25 cellular contexts compared by ENCODE assay signal in genomic region chr3:43732747-43733425, GRCh38. TPM values are rescaled to one million over a fixed set of nuclear protein-coding genes. Genes with fewer than 3 reads are reported as not detected.
DNase-seq lines count a peak whose midpoint lies in the region; ATAC-seq and TF ChIP-seq lines count a peak whose summit lies in the region.
"Had no signal": no experiment of that assay in that cellular context is flagged by ENCODE, and none has a peak within 500 bp of the region (broad histone marks: within the 10 kb centered on the region; RNA-seq: fewer than 3 reads in every experiment).

No MANE protein-coding gene starts in this region.

- no peaks in the 10 kb centered on the region for H3K27me3 Mint-ChIP-seq in glutamatergic neuron (ENCODE audit: unreplicated experiment)
- H3K27me3 Mint-ChIP-seq: activated CD4-positive, alpha-beta memory T cell treated with anti-CD3 and anti-CD28 coated beads for 36 hours; CD4-positive, CD25-positive, alpha-beta regulatory T cell had no signal

- WGBS in SK-N-SH (ENCODE audit: low lambda C conversion rate), result 80% methylated on average over 6 of the region's 6 CpGs
- WGBS in smooth muscle cell (ENCODE audit: low lambda C conversion rate), result 87% methylated on average over 6 of the region's 6 CpGs

- DNase-seq in SK-N-SH (no peak), M059J (ENCODE audit: low read depth) (peak; percentile 20), epithelial cell of prostate (ENCODE audit: low read depth, low spot score) (no peak), smooth muscle cell (lab: John Stamatoyannopoulos, UW; ENCODE audit: unreplicated experiment) (no peak), glutamatergic neuron (no peak), ecto neural progenitor cell (ENCODE audit: low spot score) (no peak)
- no peak for DNase-seq in activated naive CD4-positive, alpha-beta T cell (lab: John Stamatoyannopoulos, UW)
- DNase-seq: activated CD4-positive, alpha-beta memory T cell treated with anti-CD3 and anti-CD28 coated beads for 36 hours; activated CD4-positive, alpha-beta T cell treated with anti-CD3 and anti-CD28 coated beads for 1 hour; activated CD8-positive, alpha-beta memory T cell treated with anti-CD3 and anti-CD28 coated beads, Interleukin-2, amount 50 U/mL, for 4 hours; Calu3; CD4-positive, CD25-positive, alpha-beta regulatory T cell; central memory CD4-positive, alpha-beta T cell; DND-41; NCI-H146; stimulated activated CD4-positive, alpha-beta T cell treated with anti-CD3 and anti-CD28 coated beads, Interleukin-1b, Interleukin-23, amount 100 ng/mL, for 48 hours; stimulated activated naive CD4-positive, alpha-beta T cell treated with Interleukin-2 at 50 U/mL for 16 hours had no signal

- H3K4me3 ChIP-seq in SK-N-SH (ENCODE audit: low read depth in 2 of 2, low read length in 1 of 2) (no peak overlapping the region), smooth muscle cell (no peak overlapping the region)
- H3K4me3 ChIP-seq: gastroesophageal sphincter had no signal

- no peak overlapping the region for H3K4me3 Mint-ChIP-seq in glutamatergic neuron (ENCODE audit: unreplicated experiment)
- H3K4me3 Mint-ChIP-seq: activated CD4-positive, alpha-beta memory T cell treated with anti-CD3 and anti-CD28 coated beads for 36 hours; activated T-helper 1 cell treated with anti-CD3 and anti-CD28 coated beads, Interleukin-12 subunit alpha, Interleukin-12 subunit beta, Interleukin-2, Interleukin-4 antibody, amounts not matched to agents 30 ng/mL and 10 ng/mL and 1 ng/mL, durations not matched to agents 14 hours and 24 hours and 36 hours; CD4-positive, CD25-positive, alpha-beta regulatory T cell; neural crest cell had no signal

- no peaks in the 10 kb centered on the region for H3K79me2 ChIP-seq in SK-N-SH (ENCODE audit: insufficient read depth)
- no peaks in the 10 kb centered on the region for H3K79me2 ChIP-seq in smooth muscle cell (ENCODE audit: low read depth)

- H3K36me3 Mint-ChIP-seq in glutamatergic neuron (ENCODE audit: unreplicated experiment), result no peaks in the 10 kb centered on the region
- H3K36me3 Mint-ChIP-seq: activated naive CD4-positive, alpha-beta T cell treated with anti-CD3 and anti-CD28 coated beads, Interleukin-2, amount 50 U/mL, for 72 hours had no signal

- H3K9me2 ChIP-seq in SK-N-SH, result no peaks in the 10 kb centered on the region

- CTCF ChIA-PET in SK-N-SH (lab: Yijun Ruan, JAX), result no interaction called here

- H3K4me2 ChIP-seq in SK-N-SH, result no peak overlapping the region
- no peak overlapping the region for H3K4me2 ChIP-seq in smooth muscle cell

- H3K36me3 ChIP-seq in SK-N-SH (replicated peaks in 1 of 2; ENCODE audit: control insufficient read depth in 1 of 2, insufficient read depth in 2 of 2, low read length in 1 of 2), result no peaks in the 10 kb centered on the region
- no peaks in the 10 kb centered on the region for H3K36me3 ChIP-seq in smooth muscle cell (ENCODE audit: low read depth)

- H3K9ac ChIP-seq in SK-N-SH (no peak overlapping the region), smooth muscle cell (ENCODE audit: low read depth) (no peak overlapping the region)

- H3K9me3 ChIP-seq in SK-N-SH (no peaks in the 10 kb centered on the region), smooth muscle cell (replicated peaks; ENCODE audit: low read depth) (no peaks in the 10 kb centered on the region)
- H3K9me3 ChIP-seq: gastroesophageal sphincter had no signal

- TF ChIP-seq EP300 in SK-N-SH (IDR thresholded peaks at IDR 0.05; ENCODE audit: borderline replicate concordance in 1 of 2, low read depth in 1 of 2, low read length in 1 of 2), result no peak

- TF ChIP-seq RAD21 in SK-N-SH (IDR thresholded peaks at IDR 0.05; ENCODE audit: low read length), result no peak

- 0 out of 4 replicates have a peak, but pooled peaks cover 0 to 4% of the 10 kb centered on the region in 2 experiments for H3K4me1 ChIP-seq in SK-N-SH (ENCODE audit: control insufficient read depth in 1 of 2, insufficient read depth in 2 of 2, low read depth in 1 of 2, low read length in 1 of 2)
- H3K4me1 ChIP-seq in smooth muscle cell (ENCODE audit: low read depth), result no peaks in the 10 kb centered on the region

- no peaks in the 10 kb centered on the region for H3K4me1 Mint-ChIP-seq in glutamatergic neuron (ENCODE audit: low read depth, unreplicated experiment)
- H3K4me1 Mint-ChIP-seq: neural crest cell had no signal

- H3K27me3 ChIP-seq in SK-N-SH (ENCODE audit: insufficient read depth) (no peaks in the 10 kb centered on the region), smooth muscle cell (ENCODE audit: low read depth) (no peaks in the 10 kb centered on the region)
- H3K27me3 ChIP-seq: gastroesophageal sphincter had no signal

- H2AFZ ChIP-seq in SK-N-SH (ENCODE audit: low read depth), result no peak overlapping the region
- H2AFZ ChIP-seq in smooth muscle cell (ENCODE audit: low read depth), result no peak overlapping the region

- no peak overlapping the region for H3K27ac ChIP-seq in SK-N-SH (ENCODE audit: low read depth in 2 of 2, low read length in 1 of 2)
- peak overlapping the region; percentile 34 for H3K27ac ChIP-seq in epithelial cell of prostate
- H3K27ac ChIP-seq in smooth muscle cell (ENCODE audit: low read depth), result peak overlapping the region; percentile 1
- H3K27ac ChIP-seq: 22Rv1, HL-60 had no signal

- no peak for ATAC-seq in SK-N-SH treated with all-trans-retinoic acid at 6 μM for 48 hours
- ATAC-seq: activated naive CD4-positive, alpha-beta T cell treated with anti-CD3 and anti-CD28 coated beads, Interleukin-2, amount 50 U/mL, for 72 hours; left lobe of liver had no signal

- TF ChIP-seq CTCF in SK-N-SH (IDR thresholded peaks at IDR 0.05), result no peak
- no peak for TF ChIP-seq CTCF in smooth muscle cell (IDR thresholded peaks at IDR 0.05; ENCODE audit: borderline replicate concordance, insufficient read depth, poor library complexity, severe bottlenecking)
- no peak for TF ChIP-seq CTCF in glutamatergic neuron (IDR thresholded peaks at IDR 0.05; ENCODE audit: partially characterized antibody, unreplicated experiment)

- H3K27ac Mint-ChIP-seq in glutamatergic neuron (ENCODE audit: unreplicated experiment), result no peak overlapping the region
- H3K27ac Mint-ChIP-seq: activated CD4-positive, alpha-beta memory T cell treated with anti-CD3 and anti-CD28 coated beads for 36 hours; activated naive CD4-positive, alpha-beta T cell treated with anti-CD3 and anti-CD28 coated beads, Interleukin-2, amount 50 U/mL, for 72 hours; activated T-helper 1 cell treated with anti-CD3 and anti-CD28 coated beads, Interleukin-12 subunit alpha, Interleukin-12 subunit beta, Interleukin-2, Interleukin-4 antibody, amounts not matched to agents 30 ng/mL and 10 ng/mL and 1 ng/mL, durations not matched to agents 14 hours and 24 hours and 36 hours; CD4-positive, CD25-positive, alpha-beta regulatory T cell had no signal

- peaks cover 1% of the 10 kb centered on the region for H3K9me3 Mint-ChIP-seq in glutamatergic neuron (ENCODE audit: unreplicated experiment)
- H3K9me3 Mint-ChIP-seq: activated CD4-positive, alpha-beta memory T cell treated with anti-CD3 and anti-CD28 coated beads for 36 hours; activated naive CD4-positive, alpha-beta T cell treated with anti-CD3 and anti-CD28 coated beads, Interleukin-2, amount 50 U/mL, for 72 hours; activated T-helper 1 cell treated with anti-CD3 and anti-CD28 coated beads, Interleukin-12 subunit alpha, Interleukin-12 subunit beta, Interleukin-2, Interleukin-4 antibody, amounts not matched to agents 30 ng/mL and 10 ng/mL and 1 ng/mL, durations not matched to agents 14 hours and 24 hours and 36 hours; CD4-positive, CD25-positive, alpha-beta regulatory T cell; neural crest cell had no signal

- H4K20me1 ChIP-seq in SK-N-SH (ENCODE audit: insufficient read depth), result no peaks in the 10 kb centered on the region
- no peaks in the 10 kb centered on the region for H4K20me1 ChIP-seq in smooth muscle cell (ENCODE audit: low read depth)

- no peaks in the 10 kb centered on the region for H3F3A ChIP-seq in SK-N-SH (replicated peaks; ENCODE audit: insufficient read depth)
- H3F3A ChIP-seq in smooth muscle cell (ENCODE audit: low read depth), result no peaks in the 10 kb centered on the region

- POLR2A ChIA-PET in SK-N-SH (lab: Yijun Ruan, JAX), result no interaction called here

TF ChIP-seq in SK-N-SH, 30 proteins besides CTCF, POLR2A, EP300 and RAD21 (continues in another document):
- TF ChIP-seq FOXM1 (IDR thresholded peaks at IDR 0.05; ENCODE audit: low read depth), result no peak

TF ChIP-seq in SK-N-SH treated with all-trans-retinoic acid at 6 μM for 48 hours, 23 proteins besides CTCF, POLR2A, EP300 and RAD21 (continues in another document):
- TF ChIP-seq ZNF70 (CRISPR knock-in tag; IDR thresholded peaks at IDR 0.05), result no peak
- no peak for TF ChIP-seq CSRNP3 (CRISPR knock-in tag; IDR thresholded peaks at IDR 0.05)
- no peak for TF ChIP-seq SNAI2 (CRISPR knock-in tag; IDR thresholded peaks at IDR 0.05)
- TF ChIP-seq CSDC2 (CRISPR knock-in tag; IDR thresholded peaks at IDR 0.05), result no peak
- TF ChIP-seq ZNF565 (CRISPR knock-in tag; conservative IDR thresholded peaks at IDR 0.05; ENCODE audit: low read depth), result no peak
- TF ChIP-seq GLIS3 (CRISPR knock-in tag; IDR thresholded peaks at IDR 0.05), result no peak

RNA-seq across cellular contexts. Expression of gene ABHD5, which starts 42.1 kb away (rescaled TPM):
- polyA plus RNA-seq in SK-N-SH (2012; rRNA removed) (10.4 and 12.8 TPM in 2 replicates), smooth muscle cell (8.6 and 9.2 TPM in 2 replicates)
- 14.0 and 14.4 TPM in 2 replicates for polyA plus RNA-seq in SK-N-SH (2012; cell fraction: cytosol; rRNA removed)
- 8.1 and 12.2 TPM in 2 replicates for polyA plus RNA-seq in SK-N-SH (2012; cell fraction: nucleus; rRNA removed)
- 22.2 and 27.7 TPM in 2 replicates for total RNA-seq in M059J (2014; rRNA removed; shearing (Covaris generic))
- total RNA-seq in smooth muscle cell (9.3 and 12.1 TPM in 2 replicates), glutamatergic neuron (ENCODE audit: unreplicated experiment) (8.1 TPM)

Comparison
In these comparisons a context has a peak if more than half of its experiments do, and no peak if none do; other contexts are left out.
1. H3K27ac ChIP-seq: peak in epithelial cell of prostate (single experiment) and smooth muscle cell (single experiment); none in SK-N-SH (0 of 2).